In genomic region chr15:69558138-69558409, GRCh38 we compare ENCODE assay signal across 22 cellular contexts.
A peak's percentile ranks its signal among the peaks of the same experiment; 100 is the strongest.
DNase-seq lines count a peak whose midpoint lies in the region; ATAC-seq and TF ChIP-seq lines count a peak whose summit lies in the region.
"Had no signal": no experiment of that assay in that cellular context is flagged by ENCODE, and none has a peak within 500 bp of the region (broad histone marks: within the 10 kb centered on the region; RNA-seq: fewer than 3 reads in every experiment).

No MANE protein-coding gene starts in this region.

- no peak overlapping the region for H3K4me3 ChIP-seq in ACC112 (ENCODE audit: low read depth, low read length)
- no peak overlapping the region for H3K4me3 ChIP-seq in PC-9
- H3K4me3 ChIP-seq in hepatocyte = no peak overlapping the region
- H3K4me3 ChIP-seq: spleen had no signal

- ATAC-seq in HG02623 (IDR thresholded peaks at IDR 0.05; ENCODE audit: unreplicated experiment) = no peak
- ATAC-seq: activated CD4-positive, CD25-positive, alpha-beta regulatory T cell treated with anti-CD3 and anti-CD28 coated beads, Interleukin-2, amount 50 U/mL, for 24 hours; activated CD8-positive, alpha-beta T cell treated with anti-CD3 and anti-CD28 coated beads, Interleukin-2, amount 10 ng/mL, durations not matched to agents 7 days and 5 days had no signal

- H3F3A ChIP-seq in PC-9 (ENCODE audit: insufficient read depth, low read depth) = peaks cover 33% of the 10 kb centered on the region

- H3K27me3 ChIP-seq in ACC112 (ENCODE audit: insufficient read depth, low read length) (no peaks in the 10 kb centered on the region), PC-9 (ENCODE audit: insufficient read depth, low read depth) (no peaks in the 10 kb centered on the region), hepatocyte (no peaks in the 10 kb centered on the region)

- no peaks in the 10 kb centered on the region for H3K36me3 Mint-ChIP-seq in progenitor cell of endocrine pancreas (ENCODE audit: insufficient read depth)

- H3K27me3 Mint-ChIP-seq in progenitor cell of endocrine pancreas = peaks cover 21% of the 10 kb centered on the region

- peak overlapping the region; percentile 6 for H3K4me3 Mint-ChIP-seq in progenitor cell of endocrine pancreas (ENCODE audit: low read depth)
- H3K4me3 Mint-ChIP-seq: activated CD8-positive, alpha-beta T cell treated with anti-CD3 and anti-CD28 coated beads, Interleukin-2, amount 10 ng/mL, durations not matched to agents 7 days and 5 days; dendritic cell treated with granulocyte-macrophage colony-stimulating factor and Interleukin-4, amounts not matched to agents 40 ng/mL and 50 ng/mL, for 4 days; IgD-negative memory B cell; stimulated activated naive CD8-positive, alpha-beta T cell treated with anti-CD3 and anti-CD28 coated beads, Interleukin-15, Interleukin-2, amounts not matched to agents 100 ng/mL and 50 ng/mL, for 24 hours had no signal

- intact Hi-C loops in PC-9 (cut with micrococcal nuclease; ENCODE audit: unreplicated experiment) = loop anchor here (5.0 kb wide), 1 partner anchor 76 kb away; no protein-coding TSS in a partner anchor

- H2AFZ ChIP-seq in ACC112 (ENCODE audit: low read length, unreplicated experiment) (peak overlapping the region; percentile 6), PC-9 (no peak overlapping the region), hepatocyte (no peak overlapping the region)

- H4K20me1 ChIP-seq in PC-9 (ENCODE audit: insufficient read depth) = no peaks in the 10 kb centered on the region
- no peaks in the 10 kb centered on the region for H4K20me1 ChIP-seq in hepatocyte (ENCODE audit: insufficient read depth, poor library complexity, severe bottlenecking)

- POLR2A ChIA-PET in PC-9 (lab: Charles Lee; ENCODE audit: unreplicated experiment) = interaction anchor here (0.6 to 0.9 kb wide), 3 partner anchors 18 to 440 kb away, joined by 3 to 9 read pairs (median 6); no protein-coding TSS in a partner anchor

- H3K9me3 ChIP-seq in PC-9 (ENCODE audit: insufficient read depth, low read depth) = no peaks in the 10 kb centered on the region; the same call in 1 of the 2 replicates
- H3K9me3 ChIP-seq in hepatocyte (ENCODE audit: low read depth) = no peaks in the 10 kb centered on the region

- peak overlapping the region; percentile 68 for H3K27ac ChIP-seq in ACC112 (ENCODE audit: low read depth, low read length)
- peak overlapping the region; percentile 63 for H3K27ac ChIP-seq in PC-9
- peak overlapping the region; percentile 49 for H3K27ac ChIP-seq in hepatocyte
- H3K27ac ChIP-seq: spleen had no signal

- no TSS peak for BruUV-seq in PC-9 (replicated peaks; lab: Mats Ljungman, UMichigan)

- no peaks in the 10 kb centered on the region for H3K79me2 ChIP-seq in ACC112 (ENCODE audit: control insufficient read depth, insufficient read depth, low read length, unreplicated experiment)
- H3K79me2 ChIP-seq in PC-9 (ENCODE audit: low read depth) = no peaks in the 10 kb centered on the region
- no peaks in the 10 kb centered on the region for H3K79me2 ChIP-seq in hepatocyte

- CTCF ChIA-PET in PC-9 (lab: Charles Lee) = interaction anchor here (0.5 kb wide), 1 partner anchor 1242 kb away, joined by 3 read pairs; no protein-coding TSS in a partner anchor

- H3K4me2 ChIP-seq in PC-9 = peak overlapping the region; percentile 46
- no peak overlapping the region for H3K4me2 ChIP-seq in hepatocyte

- peaks cover 29% of the 10 kb centered on the region for H3K4me1 ChIP-seq in ACC112 (ENCODE audit: control insufficient read depth, insufficient read depth, low read length, unreplicated experiment)
- peaks cover 54% of the 10 kb centered on the region for H3K4me1 ChIP-seq in PC-9 (replicated peaks; ENCODE audit: insufficient read depth)
- H3K4me1 ChIP-seq in hepatocyte (ENCODE audit: insufficient read depth) = peaks cover 50% of the 10 kb centered on the region
- H3K4me1 ChIP-seq: spleen had no signal

- TF ChIP-seq CTCF in PC-9 (conservative IDR thresholded peaks at IDR 0.05) (no peak), hepatocyte (IDR thresholded peaks at IDR 0.05; ENCODE audit: poor library complexity) (no peak), progenitor cell of endocrine pancreas (IDR thresholded peaks at IDR 0.05; ENCODE audit: unreplicated experiment) (no peak)

- H3K36me3 ChIP-seq in ACC112 (ENCODE audit: insufficient read depth, low read length) (no peaks in the 10 kb centered on the region), PC-9 (ENCODE audit: low read depth) (no peaks in the 10 kb centered on the region), hepatocyte (replicated peaks; ENCODE audit: insufficient read depth, low read depth) (no peaks in the 10 kb centered on the region)
- H3K36me3 ChIP-seq: spleen had no signal

- H3K4me1 Mint-ChIP-seq in progenitor cell of endocrine pancreas (ENCODE audit: low read depth) = peaks cover 90% of the 10 kb centered on the region
- H3K4me1 Mint-ChIP-seq: IgD-negative memory B cell had no signal

- H3K9me3 Mint-ChIP-seq in progenitor cell of endocrine pancreas (ENCODE audit: low read depth) = no peaks in the 10 kb centered on the region
- H3K9me3 Mint-ChIP-seq: dendritic cell treated with granulocyte-macrophage colony-stimulating factor and Interleukin-4, amounts not matched to agents 40 ng/mL and 50 ng/mL, for 4 days; IgD-negative memory B cell; stimulated activated naive CD8-positive, alpha-beta T cell treated with anti-CD3 and anti-CD28 coated beads, Interleukin-15, Interleukin-2, amounts not matched to agents 100 ng/mL and 50 ng/mL, for 24 hours had no signal

- DNase-seq in PC-9 = no peak
- DNase-seq in hepatocyte (ENCODE audit: low spot score) = no peak
- no peak for DNase-seq in progenitor cell of endocrine pancreas (ENCODE audit: low spot score, unreplicated experiment)
- DNase-seq in DMS79 treated with DMSO at 0.1 percent for 48 hours (lab: John Stamatoyannopoulos, UW) = no peak
- DNase-seq in activated CD4-positive, alpha-beta T cell treated with anti-CD3 and anti-CD28 coated beads, Interleukin-2, amount 50 U/mL, for 4 hours = no peak
- no peak for DNase-seq in activated CD4-positive, alpha-beta T cell treated with anti-CD3 and anti-CD28 coated beads for 1 hour
- DNase-seq: activated CD8-positive, alpha-beta T cell treated with anti-CD3 and anti-CD28 coated beads, Interleukin-2, amount 10 ng/mL, durations not matched to agents 7 days and 5 days; activated T-cell treated with anti-CD3 and anti-CD28 coated beads, Interleukin-2, amount 50 U/mL, for 1 hour; glutamatergic neuron; left cardiac atrium; NCI-H2107; NCI-H510A treated with DMSO at 0.1 percent for 48 hours; NK-92 treated with Interleukin-12 subunit alpha and Interleukin-12 subunit beta, amount 100 ng/mL, for 24 hours; RPMI8226; spleen; stimulated activated CD4-positive, alpha-beta T cell treated with anti-CD3 and anti-CD28 coated beads, Interleukin-4, amount 100 ng/mL, for 1 hour had no signal

- H3K9me2 ChIP-seq in PC-9 (ENCODE audit: insufficient read depth) (no peaks in the 10 kb centered on the region), hepatocyte (replicated peaks; ENCODE audit: insufficient read depth) (no peaks in the 10 kb centered on the region)

- H3K27ac Mint-ChIP-seq in progenitor cell of endocrine pancreas = no peak overlapping the region
- H3K27ac Mint-ChIP-seq: activated CD8-positive, alpha-beta T cell treated with anti-CD3 and anti-CD28 coated beads, Interleukin-2, amount 10 ng/mL, durations not matched to agents 7 days and 5 days; dendritic cell treated with granulocyte-macrophage colony-stimulating factor and Interleukin-4, amounts not matched to agents 40 ng/mL and 50 ng/mL, for 4 days; IgD-negative memory B cell; stimulated activated naive CD8-positive, alpha-beta T cell treated with anti-CD3 and anti-CD28 coated beads, Interleukin-15, Interleukin-2, amounts not matched to agents 100 ng/mL and 50 ng/mL, for 24 hours had no signal
